Comparison of ENCODE assay signal across 1 cellular context in genomic region chr3:185713015-185713414, GRCh38.
TF ChIP-seq lines count a peak whose summit lies in the region.

No MANE protein-coding gene starts in this region.

TF ChIP-seq in HepG2, 621 proteins besides CTCF, POLR2A, EP300 and RAD21 (continued from another document):
- no peak for TF ChIP-seq NR0B2 (CRISPR knock-in tag; IDR thresholded peaks at IDR 0.05)
- TF ChIP-seq ZNF17 (CRISPR knock-in tag; IDR thresholded peaks at IDR 0.05): no peak
- TF ChIP-seq CHD4 (IDR thresholded peaks at IDR 0.05; ENCODE audit: borderline replicate concordance, low read length): 0 out of 2 replicates have a peak, but pooled peaks have one; percentile 40
- peak; percentile 26; the same call in 1 of the 2 replicates for TF ChIP-seq NR2C2 (CRISPR knock-in tag; IDR thresholded peaks at IDR 0.05; ENCODE audit: borderline replicate concordance)
- TF ChIP-seq ARID5B (CRISPR knock-in tag; IDR thresholded peaks at IDR 0.05): 0 out of 2 replicates have a peak, but pooled peaks have one; percentile 45
- TF ChIP-seq ZNF253 (CRISPR knock-in tag; IDR thresholded peaks at IDR 0.05; ENCODE audit: borderline replicate concordance): no peak
- TF ChIP-seq SAP130 (CRISPR knock-in tag; IDR thresholded peaks at IDR 0.05; ENCODE audit: low read depth): peak; percentile 22; the same call in 1 of the 2 replicates
- no peak; the same call in 1 of the 2 replicates for TF ChIP-seq NR2F6 (IDR thresholded peaks at IDR 0.05)
- peak; percentile 34; the same call in 1 of the 2 replicates for TF ChIP-seq NR2F6 (CRISPR knock-in tag; IDR thresholded peaks at IDR 0.05)
- TF ChIP-seq POLR2AphosphoS2 (IDR thresholded peaks at IDR 0.05; ENCODE audit: low read depth, low read length): 0 out of 2 replicates have a peak, but pooled peaks have one; percentile 49
- no peak for TF ChIP-seq PRDM15 (CRISPR knock-in tag; IDR thresholded peaks at IDR 0.05)
- TF ChIP-seq RXRB (CRISPR knock-in tag; IDR thresholded peaks at IDR 0.05; ENCODE audit: borderline replicate concordance): 0 out of 2 replicates have a peak, but pooled peaks have one; percentile 12
- TF ChIP-seq NCOR1 (IDR thresholded peaks at IDR 0.05; ENCODE audit: borderline replicate concordance, low read length): peak; percentile 73; the same call in 1 of the 2 replicates
- TF ChIP-seq PAXIP1 (CRISPR knock-in tag; conservative IDR thresholded peaks at IDR 0.05): peak; percentile 64; the same call in 1 of the 2 replicates
- peak; percentile 32; the same call in 1 of the 2 replicates for TF ChIP-seq ZNF629 (CRISPR knock-in tag; conservative IDR thresholded peaks at IDR 0.05)
- peak; percentile 26; the same call in 1 of the 2 replicates for TF ChIP-seq ARID3A (IDR thresholded peaks at IDR 0.05; ENCODE audit: low read depth, low read length)
- TF ChIP-seq RBM22 (optimal IDR thresholded peaks at IDR 0.05; ENCODE audit: low read length): peak; percentile 40
- peak; percentile 49; the same call in 1 of the 2 replicates for TF ChIP-seq MIXL1 (CRISPR knock-in tag; IDR thresholded peaks at IDR 0.05)
- TF ChIP-seq TOE1 (CRISPR knock-in tag; IDR thresholded peaks at IDR 0.05): no peak
